1 cellular context compared by ENCODE assay signal in the genomic region with DNA sequence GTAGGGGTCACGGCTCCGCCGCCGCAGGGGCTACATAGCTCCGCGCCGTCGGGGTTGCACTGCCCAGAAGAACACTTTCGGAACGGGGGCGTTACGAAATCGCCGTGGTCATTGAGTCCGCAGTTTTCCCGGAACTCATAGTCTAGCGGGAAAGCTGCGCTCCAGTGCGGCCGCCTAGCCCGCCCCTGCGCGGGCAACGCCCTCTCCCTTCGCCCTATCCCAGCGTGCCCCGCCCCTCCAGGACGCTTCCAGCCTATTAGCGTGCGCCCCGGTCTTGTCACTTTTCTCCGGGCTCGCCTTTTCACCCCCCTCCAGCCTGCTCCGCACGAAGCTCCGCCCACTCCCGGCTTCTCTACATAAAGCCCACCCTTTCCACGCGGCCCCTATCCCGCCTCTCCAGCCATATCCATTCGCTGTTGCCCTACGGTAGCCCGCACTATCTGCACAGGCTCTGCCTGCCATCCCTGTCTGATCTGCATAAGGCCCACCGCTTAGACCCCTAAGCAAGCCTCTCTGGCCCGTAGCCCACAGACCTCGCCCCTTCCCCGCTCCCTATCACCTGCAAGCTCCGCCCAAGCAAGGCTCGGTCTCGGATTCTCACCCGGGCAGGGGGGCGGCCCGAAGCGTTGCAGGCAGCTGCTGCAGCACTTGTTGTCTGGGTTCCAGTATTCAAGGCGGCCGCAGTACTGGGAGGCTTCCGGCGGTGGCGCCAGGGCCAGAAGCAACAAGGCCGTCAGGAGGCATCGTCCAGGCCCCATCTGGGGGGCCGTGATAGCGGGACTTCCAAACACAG.
TF ChIP-seq lines count a peak whose summit lies in the region.

No MANE protein-coding gene starts in this region.

TF ChIP-seq in HepG2, 621 proteins besides CTCF, POLR2A, EP300 and RAD21 (continued from another document and continues in another):
- TF ChIP-seq, protein P1, sequence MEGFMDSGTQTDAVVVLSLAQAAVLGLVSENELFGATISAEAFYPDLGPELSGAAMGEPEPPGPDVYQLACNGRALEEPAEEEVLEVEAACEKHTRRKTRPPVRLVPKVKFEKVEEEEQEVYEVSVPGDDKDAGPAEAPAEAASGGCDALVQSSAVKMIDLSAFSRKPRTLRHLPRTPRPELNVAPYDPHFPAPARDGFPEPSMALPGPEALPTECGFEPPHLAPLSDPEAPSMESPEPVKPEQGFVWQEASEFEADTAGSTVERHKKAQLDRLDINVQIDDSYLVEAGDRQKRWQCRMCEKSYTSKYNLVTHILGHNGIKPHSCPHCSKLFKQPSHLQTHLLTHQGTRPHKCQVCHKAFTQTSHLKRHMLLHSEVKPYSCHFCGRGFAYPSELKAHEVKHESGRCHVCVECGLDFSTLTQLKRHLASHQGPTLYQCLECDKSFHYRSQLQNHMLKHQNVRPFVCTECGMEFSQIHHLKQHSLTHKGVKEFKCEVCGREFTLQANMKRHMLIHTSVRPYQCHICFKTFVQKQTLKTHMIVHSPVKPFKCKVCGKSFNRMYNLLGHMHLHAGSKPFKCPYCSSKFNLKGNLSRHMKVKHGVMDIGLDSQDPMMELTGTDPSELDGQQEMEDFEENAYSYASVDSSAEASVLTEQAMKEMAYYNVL (CRISPR knock-in tag; IDR thresholded peaks at IDR 0.05; ENCODE audit: borderline replicate concordance), result no peak
- TF ChIP-seq PRPF4 (IDR thresholded peaks at IDR 0.05; ENCODE audit: low read depth, low read length, poor library complexity, severe bottlenecking) (no peak), ZSCAN9 (CRISPR knock-in tag; IDR thresholded peaks at IDR 0.05; ENCODE audit: borderline replicate concordance) (peak; percentile 50; the same call in 1 of the 2 replicates), HMGXB3 (CRISPR knock-in tag; IDR thresholded peaks at IDR 0.05; ENCODE audit: borderline replicate concordance) (peak; percentile 26; the same call in 1 of the 2 replicates), KMT2B (CRISPR knock-in tag; IDR thresholded peaks at IDR 0.05) (no peak), ZNF431 (CRISPR knock-in tag; IDR thresholded peaks at IDR 0.05; ENCODE audit: borderline replicate concordance, low read depth) (no peak), ZFP36L1 (CRISPR knock-in tag; IDR thresholded peaks at IDR 0.05) (no peak), ZBTB20 (CRISPR knock-in tag; IDR thresholded peaks at IDR 0.05; ENCODE audit: borderline replicate concordance, low read depth) (no peak), JARID2 (CRISPR knock-in tag; IDR thresholded peaks at IDR 0.05; ENCODE audit: insufficient replicate concordance) (no peak), ZNF660 (CRISPR knock-in tag; IDR thresholded peaks at IDR 0.05; ENCODE audit: borderline replicate concordance, low read depth) (no peak), TCF7L2 (IDR thresholded peaks at IDR 0.05; ENCODE audit: low read depth, low read length) (no peak), HES4 (CRISPR knock-in tag; IDR thresholded peaks at IDR 0.05; ENCODE audit: borderline replicate concordance) (no peak), ZNF124 (CRISPR knock-in tag; IDR thresholded peaks at IDR 0.05) (no peak), HMG20B (CRISPR knock-in tag; conservative IDR thresholded peaks at IDR 0.05) (peak; percentile 42; the same call in 1 of the 2 replicates), ZNF350 (CRISPR knock-in tag; IDR thresholded peaks at IDR 0.05; ENCODE audit: borderline replicate concordance, low read depth) (peak; percentile 55; the same call in 1 of the 2 replicates), STAT5B (CRISPR knock-in tag; IDR thresholded peaks at IDR 0.05) (no peak), ZNF577 (CRISPR knock-in tag; IDR thresholded peaks at IDR 0.05; ENCODE audit: borderline replicate concordance, low read depth) (no peak), ZNF564 (CRISPR knock-in tag; IDR thresholded peaks at IDR 0.05) (no peak), ZNF256 (CRISPR knock-in tag; conservative IDR thresholded peaks at IDR 0.05) (no peak), MED13 (CRISPR knock-in tag; IDR thresholded peaks at IDR 0.05) (no peak; the same call in 1 of the 2 replicates), ZNF205 (CRISPR knock-in tag; IDR thresholded peaks at IDR 0.05) (no peak; the same call in none of the 2 replicates), RFX1 (IDR thresholded peaks at IDR 0.05) (no peak), ISX (CRISPR knock-in tag; conservative IDR thresholded peaks at IDR 0.05) (no peak), KLF6 (CRISPR knock-in tag; IDR thresholded peaks at IDR 0.05) (0 out of 2 replicates have a peak, but pooled peaks have one; percentile 81), ZSCAN21 (CRISPR knock-in tag; IDR thresholded peaks at IDR 0.05; ENCODE audit: borderline replicate concordance) (no peak; the same call in 1 of the 2 replicates), JDP2 (CRISPR knock-in tag; IDR thresholded peaks at IDR 0.05; ENCODE audit: borderline replicate concordance) (no peak), SMAD3 (CRISPR knock-in tag; IDR thresholded peaks at IDR 0.05) (no peak), THAP9 (CRISPR knock-in tag; IDR thresholded peaks at IDR 0.05; ENCODE audit: borderline replicate concordance) (peak; percentile 28; the same call in 1 of the 2 replicates), SIN3A (IDR thresholded peaks at IDR 0.05; ENCODE audit: borderline replicate concordance, low read depth, low read length) (peak; percentile 88; the same call in 1 of the 2 replicates), SRY (CRISPR knock-in tag; IDR thresholded peaks at IDR 0.05) (no peak), ZNF747 (CRISPR knock-in tag; IDR thresholded peaks at IDR 0.05; ENCODE audit: borderline replicate concordance) (0 out of 2 replicates have a peak, but pooled peaks have one; percentile 42)
- TF ChIP-seq, protein P2, sequence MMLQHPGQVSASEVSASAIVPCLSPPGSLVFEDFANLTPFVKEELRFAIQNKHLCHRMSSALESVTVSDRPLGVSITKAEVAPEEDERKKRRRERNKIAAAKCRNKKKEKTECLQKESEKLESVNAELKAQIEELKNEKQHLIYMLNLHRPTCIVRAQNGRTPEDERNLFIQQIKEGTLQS (CRISPR knock-in tag; IDR thresholded peaks at IDR 0.05), result peak; percentile 9; the same call in 1 of the 2 replicates
- TF ChIP-seq, protein P3, sequence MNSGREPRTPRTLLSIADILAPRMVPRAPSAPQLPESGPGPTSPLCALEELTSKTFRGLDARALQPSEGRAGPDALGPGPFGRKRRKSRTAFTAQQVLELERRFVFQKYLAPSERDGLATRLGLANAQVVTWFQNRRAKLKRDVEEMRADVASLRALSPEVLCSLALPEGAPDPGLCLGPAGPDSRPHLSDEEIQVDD (CRISPR knock-in tag; IDR thresholded peaks at IDR 0.05; ENCODE audit: borderline replicate concordance), result no peak
- TF ChIP-seq, protein P4, sequence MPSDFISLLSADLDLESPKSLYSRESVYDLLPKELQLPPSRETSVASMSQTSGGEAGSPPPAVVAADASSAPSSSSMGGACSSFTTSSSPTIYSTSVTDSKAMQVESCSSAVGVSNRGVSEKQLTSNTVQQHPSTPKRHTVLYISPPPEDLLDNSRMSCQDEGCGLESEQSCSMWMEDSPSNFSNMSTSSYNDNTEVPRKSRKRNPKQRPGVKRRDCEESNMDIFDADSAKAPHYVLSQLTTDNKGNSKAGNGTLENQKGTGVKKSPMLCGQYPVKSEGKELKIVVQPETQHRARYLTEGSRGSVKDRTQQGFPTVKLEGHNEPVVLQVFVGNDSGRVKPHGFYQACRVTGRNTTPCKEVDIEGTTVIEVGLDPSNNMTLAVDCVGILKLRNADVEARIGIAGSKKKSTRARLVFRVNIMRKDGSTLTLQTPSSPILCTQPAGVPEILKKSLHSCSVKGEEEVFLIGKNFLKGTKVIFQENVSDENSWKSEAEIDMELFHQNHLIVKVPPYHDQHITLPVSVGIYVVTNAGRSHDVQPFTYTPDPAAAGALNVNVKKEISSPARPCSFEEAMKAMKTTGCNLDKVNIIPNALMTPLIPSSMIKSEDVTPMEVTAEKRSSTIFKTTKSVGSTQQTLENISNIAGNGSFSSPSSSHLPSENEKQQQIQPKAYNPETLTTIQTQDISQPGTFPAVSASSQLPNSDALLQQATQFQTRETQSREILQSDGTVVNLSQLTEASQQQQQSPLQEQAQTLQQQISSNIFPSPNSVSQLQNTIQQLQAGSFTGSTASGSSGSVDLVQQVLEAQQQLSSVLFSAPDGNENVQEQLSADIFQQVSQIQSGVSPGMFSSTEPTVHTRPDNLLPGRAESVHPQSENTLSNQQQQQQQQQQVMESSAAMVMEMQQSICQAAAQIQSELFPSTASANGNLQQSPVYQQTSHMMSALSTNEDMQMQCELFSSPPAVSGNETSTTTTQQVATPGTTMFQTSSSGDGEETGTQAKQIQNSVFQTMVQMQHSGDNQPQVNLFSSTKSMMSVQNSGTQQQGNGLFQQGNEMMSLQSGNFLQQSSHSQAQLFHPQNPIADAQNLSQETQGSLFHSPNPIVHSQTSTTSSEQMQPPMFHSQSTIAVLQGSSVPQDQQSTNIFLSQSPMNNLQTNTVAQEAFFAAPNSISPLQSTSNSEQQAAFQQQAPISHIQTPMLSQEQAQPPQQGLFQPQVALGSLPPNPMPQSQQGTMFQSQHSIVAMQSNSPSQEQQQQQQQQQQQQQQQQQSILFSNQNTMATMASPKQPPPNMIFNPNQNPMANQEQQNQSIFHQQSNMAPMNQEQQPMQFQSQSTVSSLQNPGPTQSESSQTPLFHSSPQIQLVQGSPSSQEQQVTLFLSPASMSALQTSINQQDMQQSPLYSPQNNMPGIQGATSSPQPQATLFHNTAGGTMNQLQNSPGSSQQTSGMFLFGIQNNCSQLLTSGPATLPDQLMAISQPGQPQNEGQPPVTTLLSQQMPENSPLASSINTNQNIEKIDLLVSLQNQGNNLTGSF (CRISPR knock-in tag; IDR thresholded peaks at IDR 0.05), result no peak
- TF ChIP-seq, protein P5, sequence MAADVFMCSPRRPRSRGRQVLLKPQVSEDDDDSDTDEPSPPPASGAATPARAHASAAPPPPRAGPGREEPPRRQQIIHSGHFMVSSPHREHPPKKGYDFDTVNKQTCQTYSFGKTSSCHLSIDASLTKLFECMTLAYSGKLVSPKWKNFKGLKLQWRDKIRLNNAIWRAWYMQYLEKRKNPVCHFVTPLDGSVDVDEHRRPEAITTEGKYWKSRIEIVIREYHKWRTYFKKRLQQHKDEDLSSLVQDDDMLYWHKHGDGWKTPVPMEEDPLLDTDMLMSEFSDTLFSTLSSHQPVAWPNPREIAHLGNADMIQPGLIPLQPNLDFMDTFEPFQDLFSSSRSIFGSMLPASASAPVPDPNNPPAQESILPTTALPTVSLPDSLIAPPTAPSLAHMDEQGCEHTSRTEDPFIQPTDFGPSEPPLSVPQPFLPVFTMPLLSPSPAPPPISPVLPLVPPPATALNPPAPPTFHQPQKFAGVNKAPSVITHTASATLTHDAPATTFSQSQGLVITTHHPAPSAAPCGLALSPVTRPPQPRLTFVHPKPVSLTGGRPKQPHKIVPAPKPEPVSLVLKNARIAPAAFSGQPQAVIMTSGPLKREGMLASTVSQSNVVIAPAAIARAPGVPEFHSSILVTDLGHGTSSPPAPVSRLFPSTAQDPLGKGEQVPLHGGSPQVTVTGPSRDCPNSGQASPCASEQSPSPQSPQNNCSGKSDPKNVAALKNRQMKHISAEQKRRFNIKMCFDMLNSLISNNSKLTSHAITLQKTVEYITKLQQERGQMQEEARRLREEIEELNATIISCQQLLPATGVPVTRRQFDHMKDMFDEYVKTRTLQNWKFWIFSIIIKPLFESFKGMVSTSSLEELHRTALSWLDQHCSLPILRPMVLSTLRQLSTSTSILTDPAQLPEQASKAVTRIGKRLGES (CRISPR knock-in tag; IDR thresholded peaks at IDR 0.05; ENCODE audit: borderline replicate concordance), result no peak
